ENCODE assay signal across 9 cellular contexts in the genomic region with DNA sequence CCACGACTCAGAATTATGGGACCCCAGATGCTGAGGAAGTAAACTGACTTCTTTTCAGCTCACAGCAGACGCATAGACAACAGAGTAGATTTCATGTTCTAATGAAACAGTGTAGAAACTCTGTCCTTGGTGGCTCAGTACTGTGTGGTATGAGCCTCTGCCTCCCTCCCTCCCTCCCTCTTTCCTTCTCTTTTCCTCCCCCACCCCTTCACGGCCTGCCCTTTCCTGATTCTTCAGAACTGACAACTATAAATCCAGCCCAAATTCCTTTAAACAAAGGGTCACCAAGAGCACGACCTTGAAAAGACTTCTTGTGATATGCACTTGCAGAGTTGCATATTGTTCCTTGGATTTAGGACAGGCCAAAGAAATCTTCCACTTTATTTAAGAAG.
DNase-seq lines count a peak whose midpoint lies in the region; ATAC-seq and TF ChIP-seq lines count a peak whose summit lies in the region.
"Had no signal": no experiment of that assay in that cellular context is flagged by ENCODE, and none has a peak within 500 bp of the region (broad histone marks: within the 10 kb centered on the region; RNA-seq: fewer than 3 reads in every experiment).

No MANE protein-coding gene starts in this region.

- H3K27ac ChIP-seq in PC-3 (ENCODE audit: low read length), result no peak overlapping the region

- BruUV-seq in PC-3 (replicated peaks; lab: Mats Ljungman, UMichigan), result no TSS peak

- no peak overlapping the region for H3K4me3 ChIP-seq in H7 (ENCODE audit: insufficient read depth, low read depth, low read length)
- H3K4me3 ChIP-seq in PC-3 (ENCODE audit: low read length), result no peak overlapping the region

- H3K27ac Mint-ChIP-seq in activated CD4-positive, alpha-beta memory T cell treated with anti-CD3 and anti-CD28 coated beads, Interleukin-2, amount 10 ng/mL, durations not matched to agents 7 days and 5 days, result peak overlapping the region; percentile 52
- H3K27ac Mint-ChIP-seq in stimulated activated memory B cell treated with anti-CD40 and anti-IgM and Interleukin-4, amounts not matched to agents 10 μg/mL and 1 μg/mL and 100 μg/mL, for 72 hours, result peak overlapping the region; percentile 94

- CTCF ChIA-PET in activated CD4-positive, alpha-beta memory T cell treated with anti-CD3 and anti-CD28 coated beads, Interleukin-2, amount 10 ng/mL, durations not matched to agents 7 days and 5 days (lab: Charles Lee), result interaction anchor here (1.1 to 2.1 kb wide), 6 partner anchors 9 to 233 kb away, joined by 3 to 8 read pairs (median 4); no protein-coding TSS in a partner anchor
- CTCF ChIA-PET in PC-3 (lab: Charles Lee), result no interaction called here

- intact Hi-C loops in left colon (cut with DNase I, micrococcal nuclease), result no loop called here
- intact Hi-C loops in PC-3 (cut with micrococcal nuclease), result no loop called here

- in situ Hi-C loops in G401 (cut with HindIII; ENCODE audit: low sequenced_read_pairs), result no loop called here

- no peaks in the 10 kb centered on the region for H3K27me3 Mint-ChIP-seq in activated CD4-positive, alpha-beta memory T cell treated with anti-CD3 and anti-CD28 coated beads, Interleukin-2, amount 10 ng/mL, durations not matched to agents 7 days and 5 days
- no peaks in the 10 kb centered on the region for H3K27me3 Mint-ChIP-seq in stimulated activated memory B cell treated with anti-CD40 and anti-IgM and Interleukin-4, amounts not matched to agents 10 μg/mL and 1 μg/mL and 100 μg/mL, for 72 hours

- H3K9me3 ChIP-seq in PC-3 (ENCODE audit: low read length), result no peaks in the 10 kb centered on the region

- no peak overlapping the region for H3K9ac ChIP-seq in PC-3 (ENCODE audit: low read length)

- H3K36me3 ChIP-seq in H7 (replicated peaks; ENCODE audit: control insufficient read depth, insufficient read depth, low read length) (no peaks in the 10 kb centered on the region), PC-3 (ENCODE audit: low read depth, low read length) (no peaks in the 10 kb centered on the region)

- H3K4me1 ChIP-seq in PC-3 (ENCODE audit: insufficient read depth, low read length), result peaks cover 4% of the 10 kb centered on the region; the same call in 1 of the 2 replicates

- H3K4me2 ChIP-seq in PC-3 (ENCODE audit: low read length), result no peak overlapping the region

- H3K4me3 Mint-ChIP-seq in activated CD4-positive, alpha-beta memory T cell treated with anti-CD3 and anti-CD28 coated beads, Interleukin-2, amount 10 ng/mL, durations not matched to agents 7 days and 5 days, result no peak overlapping the region
- H3K4me3 Mint-ChIP-seq in stimulated activated memory B cell treated with anti-CD40 and anti-IgM and Interleukin-4, amounts not matched to agents 10 μg/mL and 1 μg/mL and 100 μg/mL, for 72 hours, result peak overlapping the region; percentile 43

- H3K9me3 Mint-ChIP-seq in activated CD4-positive, alpha-beta memory T cell treated with anti-CD3 and anti-CD28 coated beads, Interleukin-2, amount 10 ng/mL, durations not matched to agents 7 days and 5 days, result no peaks in the 10 kb centered on the region
- H3K9me3 Mint-ChIP-seq in stimulated activated memory B cell treated with anti-CD40 and anti-IgM and Interleukin-4, amounts not matched to agents 10 μg/mL and 1 μg/mL and 100 μg/mL, for 72 hours, result no peaks in the 10 kb centered on the region
- H3K9me3 Mint-ChIP-seq: activated T-cell treated with anti-CD3 and anti-CD28 coated beads, Interleukin-2, amount 50 U/mL, for 4 hours had no signal

- no peaks in the 10 kb centered on the region for H3F3A ChIP-seq in PC-3 (ENCODE audit: low read length, unreplicated experiment)

- H3K27me3 ChIP-seq in H7 (ENCODE audit: control insufficient read depth, insufficient read depth, low read length), result no peaks in the 10 kb centered on the region
- no peaks in the 10 kb centered on the region for H3K27me3 ChIP-seq in PC-3 (ENCODE audit: low read length)

- H2AFZ ChIP-seq in PC-3 (ENCODE audit: low read length), result no peak overlapping the region

- no peaks in the 10 kb centered on the region for H3K9me2 ChIP-seq in PC-3 (replicated peaks; ENCODE audit: low read length)

- ATAC-seq in left colon, result peak; percentile 52
- ATAC-seq in stimulated activated memory B cell treated with anti-CD40 and anti-IgM and Interleukin-4, amounts not matched to agents 10 μg/mL and 1 μg/mL and 100 μg/mL, for 72 hours, result no peak
- ATAC-seq in GM21717 (IDR thresholded peaks at IDR 0.05; ENCODE audit: unreplicated experiment), result no peak
- no peak for ATAC-seq in PC-3

- TF ChIP-seq CTCF in PC-3 (conservative IDR thresholded peaks at IDR 0.05; ENCODE audit: low read depth, low read length), result no peak

- DNase-seq in H7 (peak; percentile 47), left colon (no peak), PC-3 (no peak), C1 segment of cervical spinal cord (lab: John Stamatoyannopoulos, UW) (no peak), G401 (ENCODE audit: low spot score) (no peak)
- no peak for DNase-seq in activated CD4-positive, alpha-beta memory T cell treated with anti-CD3 and anti-CD28 coated beads, Interleukin-2, amount 10 ng/mL, durations not matched to agents 7 days and 5 days

- H3K4me1 Mint-ChIP-seq in activated CD4-positive, alpha-beta memory T cell treated with anti-CD3 and anti-CD28 coated beads, Interleukin-2, amount 10 ng/mL, durations not matched to agents 7 days and 5 days, result peaks cover 48% of the 10 kb centered on the region
- H3K4me1 Mint-ChIP-seq in stimulated activated memory B cell treated with anti-CD40 and anti-IgM and Interleukin-4, amounts not matched to agents 10 μg/mL and 1 μg/mL and 100 μg/mL, for 72 hours, result peaks cover 64% of the 10 kb centered on the region

- H4K20me1 ChIP-seq in PC-3 (ENCODE audit: low read length), result no peaks in the 10 kb centered on the region

- H3K36me3 Mint-ChIP-seq in activated CD4-positive, alpha-beta memory T cell treated with anti-CD3 and anti-CD28 coated beads, Interleukin-2, amount 10 ng/mL, durations not matched to agents 7 days and 5 days (ENCODE audit: low read depth), result peaks cover 20% of the 10 kb centered on the region
- H3K36me3 Mint-ChIP-seq in stimulated activated memory B cell treated with anti-CD40 and anti-IgM and Interleukin-4, amounts not matched to agents 10 μg/mL and 1 μg/mL and 100 μg/mL, for 72 hours, result peaks cover 35% of the 10 kb centered on the region

- POLR2A ChIA-PET in activated CD4-positive, alpha-beta memory T cell treated with anti-CD3 and anti-CD28 coated beads, Interleukin-2, amount 10 ng/mL, durations not matched to agents 7 days and 5 days (lab: Charles Lee), result interaction anchor here (0.5 kb wide), 1 partner anchor 171 kb away, joined by 3 read pairs; no protein-coding TSS in a partner anchor
- POLR2A ChIA-PET in PC-3 (lab: Charles Lee; ENCODE audit: unreplicated experiment), result no interaction called here

- H3K79me2 ChIP-seq in PC-3 (ENCODE audit: low read length), result no peaks in the 10 kb centered on the region
